Comparison of ENCODE assay signal across 8 cellular contexts in the genomic region with DNA sequence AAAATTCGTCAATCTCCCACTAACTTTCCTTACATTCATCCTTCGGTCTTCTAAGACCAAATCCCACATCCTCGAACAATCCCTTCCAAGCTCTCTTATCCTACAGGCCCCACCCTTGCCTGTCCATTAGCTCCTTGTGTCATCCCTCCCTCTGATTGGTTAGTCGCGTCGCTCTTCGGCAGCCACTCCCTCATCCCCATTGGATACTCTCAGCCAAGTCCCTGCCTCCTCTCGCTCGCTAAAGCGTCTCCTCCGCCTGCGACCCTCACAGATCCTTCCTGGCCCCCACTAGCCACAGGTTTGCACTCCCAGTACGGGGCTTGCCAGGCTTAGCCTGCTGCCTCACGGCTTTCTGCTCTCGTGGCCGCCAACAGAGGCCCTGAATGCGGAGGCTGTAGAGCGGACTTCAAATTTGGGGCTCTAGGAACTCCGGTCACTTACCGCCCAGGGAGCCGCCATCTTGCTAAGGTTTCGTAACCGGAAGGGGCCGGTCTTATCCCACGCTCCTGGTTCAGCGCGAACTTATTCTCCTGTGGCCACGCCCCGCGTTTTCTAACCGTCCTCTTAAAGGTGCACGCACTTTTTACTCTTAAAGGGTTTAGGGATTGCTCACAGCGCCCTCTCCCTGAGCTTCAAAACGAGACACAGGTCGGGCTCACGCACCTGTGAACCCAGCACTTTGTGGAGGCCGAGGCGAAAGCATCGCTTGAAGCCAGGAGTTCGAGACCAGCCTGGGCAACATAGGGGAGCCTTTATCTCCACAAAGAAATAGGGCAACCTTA. TPM values are rescaled to one million over a fixed set of nuclear protein-coding genes. Genes with fewer than 3 reads are reported as not detected.
A peak's percentile ranks its signal among the peaks of the same experiment; 100 is the strongest.
DNase-seq lines count a peak whose midpoint lies in the region; ATAC-seq and TF ChIP-seq lines count a peak whose summit lies in the region.

DMAC2 (minus strand) TSS at position 472 of the 782 bp plus-strand sequence; CDS start at position 459, 13 bp downstream.

- TF ChIP-seq CTCF in ascending aorta (IDR thresholded peaks at IDR 0.05), result peak in 2 of 3 experiments; percentile 51 to 61
- peak; percentile 45 to 64 (median 50) for TF ChIP-seq CTCF in uterus (IDR thresholded peaks at IDR 0.05)

- H3K27me3 ChIP-seq in ascending aorta (no peaks in the 10 kb centered on the region), right cardiac atrium (ENCODE audit: control insufficient read depth, insufficient read depth) (no peaks in the 10 kb centered on the region), uterus (no peaks in the 10 kb centered on the region)

- no peak within 1 kb of the TSS for H3K4me3 Mint-ChIP-seq in T-helper 1 cell treated with Interleukin-12 subunit alpha and Interleukin-12 subunit beta and Interleukin-4 antibody, amounts not matched to agents 30 μg/mL and 1 μg/mL, for 36 hours

- peak; percentile 30 to 63 for TF ChIP-seq POLR2A in uterus (IDR thresholded peaks at IDR 0.05)

- ATAC-seq in GM18498 (IDR thresholded peaks at IDR 0.05; ENCODE audit: unreplicated experiment) (peak; percentile 94), HG02885 (IDR thresholded peaks at IDR 0.05; ENCODE audit: poor library complexity, unreplicated experiment) (peak; percentile 94), right cardiac atrium (peak; percentile 98)

- H3K9me3 Mint-ChIP-seq in T-helper 1 cell treated with Interleukin-12 subunit alpha and Interleukin-12 subunit beta and Interleukin-4 antibody, amounts not matched to agents 30 μg/mL and 1 μg/mL, for 36 hours, result no peaks in the 10 kb centered on the region

- DNase-seq in NCI-H1694 (lab: John Stamatoyannopoulos, UW), result peak; percentile 99
- DNase-seq in ascending aorta (ENCODE audit: low spot score in 2 of 2), result peak; percentile 90 to 99
- peak; percentile 97 to 98 (median 98) for DNase-seq in right cardiac atrium
- DNase-seq in pulmonary artery endothelial cell (ENCODE audit: low read depth, low spot score), result peak; percentile 94
- peak; percentile 95 to 98 for DNase-seq in uterus

- peaks cover 15% of the 10 kb centered on the region for H3K4me1 Mint-ChIP-seq in T-helper 1 cell treated with Interleukin-12 subunit alpha and Interleukin-12 subunit beta and Interleukin-4 antibody, amounts not matched to agents 30 μg/mL and 1 μg/mL, for 36 hours (ENCODE audit: low read depth)

- under 1% methylated on average over 40 of the region's 40 CpGs for WGBS in right cardiac atrium

- H3K4me3 ChIP-seq in ascending aorta (peak within 1 kb of the TSS; percentile 66 to 78), right cardiac atrium (ENCODE audit: low read length) (peak within 1 kb of the TSS; percentile 89), uterus (peak within 1 kb of the TSS; percentile 81)

- H3K9me3 ChIP-seq in ascending aorta (no peaks in the 10 kb centered on the region), right cardiac atrium (ENCODE audit: control insufficient read depth, low read length) (no peaks in the 10 kb centered on the region), uterus (no peaks in the 10 kb centered on the region)

- H3K4me1 ChIP-seq in ascending aorta (no peaks in the 10 kb centered on the region), right cardiac atrium (ENCODE audit: control insufficient read depth, insufficient read depth, low read length) (no peaks in the 10 kb centered on the region), uterus (no peaks in the 10 kb centered on the region)

- H3K36me3 Mint-ChIP-seq in T-helper 1 cell treated with Interleukin-12 subunit alpha and Interleukin-12 subunit beta and Interleukin-4 antibody, amounts not matched to agents 30 μg/mL and 1 μg/mL, for 36 hours (ENCODE audit: low read depth), result peaks cover 3% of the 10 kb centered on the region

- H3K27me3 Mint-ChIP-seq in T-helper 1 cell treated with Interleukin-12 subunit alpha and Interleukin-12 subunit beta and Interleukin-4 antibody, amounts not matched to agents 30 μg/mL and 1 μg/mL, for 36 hours (ENCODE audit: low read depth), result peaks cover 5% of the 10 kb centered on the region

- peak within 1 kb of the TSS; percentile 41 for H3K27ac Mint-ChIP-seq in T-helper 1 cell treated with Interleukin-12 subunit alpha and Interleukin-12 subunit beta and Interleukin-4 antibody, amounts not matched to agents 30 μg/mL and 1 μg/mL, for 36 hours

- peaks cover 13 to 16% of the 10 kb centered on the region in 2 donors for H3K36me3 ChIP-seq in ascending aorta
- H3K36me3 ChIP-seq in uterus, result no peaks in the 10 kb centered on the region

- peak within 1 kb of the TSS; percentile 90 to 92 for H3K27ac ChIP-seq in ascending aorta
- peak within 1 kb of the TSS; percentile 99 for H3K27ac ChIP-seq in right cardiac atrium (ENCODE audit: low read length)
- peak within 1 kb of the TSS; percentile 91 to 97 for H3K27ac ChIP-seq in uterus

- intact Hi-C loops in ascending aorta (cut with DNase I) (loop anchor here (1.0 to 10.0 kb wide), 4 partner anchors 12 to 635 kb away; partner anchors contain the start of genes ARHGEF1, B3GNT8, BCKDHA and EXOSC5), right cardiac atrium (cut with DNase I) (loop anchor here in 1 of 4 donors (10.0 kb wide), 1 partner anchor 85 kb away; the partner anchor contains the start of gene TGFB1), uterus (cut with DNase I; ENCODE audit: low total_unique reads) (no loop called here)

RNA-seq across cellular contexts. Expression of gene DMAC2, which starts in this region (rescaled TPM):
- 21.2 TPM for total RNA-seq in ascending aorta
- 10 to 100 TPM; 52.6 to 86.8 (median 77.5) TPM for total RNA-seq in right cardiac atrium
- 84.9 TPM for polyA plus RNA-seq in right cardiac atrium
- 54.1 and 56.2 TPM in 2 replicates for total RNA-seq in pulmonary artery endothelial cell
- total RNA-seq in uterus, result 10 to 100 TPM; 25.8 to 89.4 (median 32.9) TPM

Comparison
In these comparisons a context has a peak if more than half of its experiments do, and no peak if none do; other contexts are left out.
1. Peak in every context shown above with its lines: DNase-seq, ATAC-seq, H3K4me3 ChIP-seq and H3K27ac ChIP-seq.